Comparison of ENCODE assay signal across 1 cellular context in genomic region chrX:154517101-154517781, GRCh38.
TF ChIP-seq lines count a peak whose summit lies in the region.

No MANE protein-coding gene starts in this region.

TF ChIP-seq in HepG2, 621 proteins besides CTCF, POLR2A, EP300 and RAD21 (continued from another document and continues in another):
- TF ChIP-seq THAP7 (CRISPR knock-in tag; IDR thresholded peaks at IDR 0.05) (no peak), ZFP90 (CRISPR knock-in tag; IDR thresholded peaks at IDR 0.05; ENCODE audit: borderline replicate concordance) (no peak), YEATS4 (CRISPR knock-in tag; IDR thresholded peaks at IDR 0.05; ENCODE audit: borderline replicate concordance) (no peak), ZNF703 (CRISPR knock-in tag; IDR thresholded peaks at IDR 0.05; ENCODE audit: borderline replicate concordance) (no peak), ARNT (IDR thresholded peaks at IDR 0.05) (no peak), ZNF574 (CRISPR knock-in tag; IDR thresholded peaks at IDR 0.05) (peak; percentile 17; the same call in 1 of the 2 replicates), PAX8 (CRISPR knock-in tag; IDR thresholded peaks at IDR 0.05; ENCODE audit: borderline replicate concordance) (no peak), PHF8 (CRISPR knock-in tag; IDR thresholded peaks at IDR 0.05) (0 out of 2 replicates have a peak, but pooled peaks have one; percentile 2), TCF12 (IDR thresholded peaks at IDR 0.05) (no peak), TCF12 (CRISPR knock-in tag; IDR thresholded peaks at IDR 0.05) (no peak), HNRNPK (IDR thresholded peaks at IDR 0.05; ENCODE audit: low read depth, low read length, poor library complexity, severe bottlenecking) (no peak), TARDBP (CRISPR knock-in tag; IDR thresholded peaks at IDR 0.05) (no peak), ZNF883 (CRISPR knock-in tag; IDR thresholded peaks at IDR 0.05; ENCODE audit: not compliant biosample characterization) (no peak), ZKSCAN8 (CRISPR knock-in tag; IDR thresholded peaks at IDR 0.05; ENCODE audit: borderline replicate concordance) (no peak), TFDP1 (CRISPR knock-in tag; IDR thresholded peaks at IDR 0.05; ENCODE audit: borderline replicate concordance) (no peak), NFIC (IDR thresholded peaks at IDR 0.05; ENCODE audit: low read length) (no peak), RARG (CRISPR knock-in tag; IDR thresholded peaks at IDR 0.05; ENCODE audit: low read depth) (no peak), MAX (IDR thresholded peaks at IDR 0.05) (peak; percentile 46; the same call in 1 of the 2 replicates), ZNF234 (CRISPR knock-in tag; conservative IDR thresholded peaks at IDR 0.05) (no peak), BCLAF1 (IDR thresholded peaks at IDR 0.05) (no peak), HNRNPL (IDR thresholded peaks at IDR 0.05; ENCODE audit: low read depth, low read length) (peak; percentile 78; the same call in 1 of the 2 replicates), FOXK2 (IDR thresholded peaks at IDR 0.05) (no peak), POLR2G (IDR thresholded peaks at IDR 0.05; ENCODE audit: low read depth, low read length) (peak; percentile 37; the same call in 1 of the 2 replicates), ELF3 (CRISPR knock-in tag; IDR thresholded peaks at IDR 0.05) (no peak), REXO4 (CRISPR knock-in tag; IDR thresholded peaks at IDR 0.05; ENCODE audit: borderline replicate concordance) (no peak), HNRNPUL1 (IDR thresholded peaks at IDR 0.05; ENCODE audit: low read depth, low read length) (no peak), CHD2 (IDR thresholded peaks at IDR 0.05; ENCODE audit: low read depth, low read length) (no peak), SIX1 (CRISPR knock-in tag; IDR thresholded peaks at IDR 0.05; ENCODE audit: borderline replicate concordance) (no peak), ZNF678 (CRISPR knock-in tag; IDR thresholded peaks at IDR 0.05) (no peak), ZFY (CRISPR knock-in tag; IDR thresholded peaks at IDR 0.05) (peak; percentile 45; the same call in 1 of the 2 replicates), SP4 (CRISPR knock-in tag; IDR thresholded peaks at IDR 0.05) (no peak), KLF6 (CRISPR knock-in tag; IDR thresholded peaks at IDR 0.05) (no peak), ZNF639 (CRISPR knock-in tag; conservative IDR thresholded peaks at IDR 0.05) (no peak), PAXIP1 (CRISPR knock-in tag; conservative IDR thresholded peaks at IDR 0.05) (peak; percentile 41), CREB3 (CRISPR knock-in tag; IDR thresholded peaks at IDR 0.05) (no peak), ZNF235 (CRISPR knock-in tag; IDR thresholded peaks at IDR 0.05; ENCODE audit: borderline replicate concordance) (no peak), MBNL3 (CRISPR knock-in tag; conservative IDR thresholded peaks at IDR 0.05) (no peak), RBM39 (IDR thresholded peaks at IDR 0.05; ENCODE audit: low read depth, low read length, poor library complexity, severe bottlenecking) (no peak), ZNF30 (CRISPR knock-in tag; IDR thresholded peaks at IDR 0.05) (no peak), HCFC1 (IDR thresholded peaks at IDR 0.05; ENCODE audit: low read depth, low read length) (no peak), REST (IDR thresholded peaks at IDR 0.05; ENCODE audit: borderline replicate concordance in 1 of 2, low read depth in 1 of 2, low read length in 2 of 2) (no peak), HDAC2 (CRISPR knock-in tag; IDR thresholded peaks at IDR 0.05) (no peak), PRMT3 (CRISPR knock-in tag; IDR thresholded peaks at IDR 0.05; ENCODE audit: borderline replicate concordance, low read depth) (no peak)
